In the genomic region with DNA sequence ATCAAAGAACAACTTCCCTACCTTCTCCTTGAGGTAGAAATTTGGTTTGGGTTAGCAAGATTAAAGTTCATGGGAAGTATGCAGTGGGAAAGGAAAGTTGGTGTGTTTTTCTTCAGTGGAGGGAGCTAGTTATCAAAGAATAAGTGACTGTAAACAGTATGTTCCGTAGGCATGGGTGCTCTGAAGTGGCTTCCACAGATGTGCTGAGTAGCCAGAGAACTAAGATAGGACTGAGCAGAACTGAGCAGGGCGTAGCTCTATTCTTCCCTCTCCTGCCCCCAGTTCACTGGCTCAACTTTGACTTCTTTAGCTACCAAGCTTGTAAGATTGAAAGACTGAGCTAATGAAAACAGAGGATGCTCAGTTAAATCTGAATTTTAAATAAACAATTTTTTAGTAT, we compare ENCODE assay signal across 2 cellular contexts.
TF ChIP-seq lines count a peak whose summit lies in the region.

No MANE protein-coding gene starts in this region.

TF ChIP-seq in H1, 55 proteins besides CTCF, POLR2A, EP300 and RAD21:
- TF ChIP-seq SIN3A (conservative IDR thresholded peaks at IDR 0.05 in 1 of 2, IDR thresholded peaks at IDR 0.05 in 1 of 2; ENCODE audit: low read depth in 1 of 2, low read length in 2 of 2), result no peak
- TF ChIP-seq GTF2F1 (IDR thresholded peaks at IDR 0.05; ENCODE audit: borderline replicate concordance, low read depth, low read length), result no peak
- TF ChIP-seq ZNF274 (IDR thresholded peaks at IDR 0.05; ENCODE audit: borderline replicate concordance, extremely low read depth, low read length), result no peak
- no peak for TF ChIP-seq JUND (IDR thresholded peaks at IDR 0.05; ENCODE audit: low read length)
- no peak for TF ChIP-seq RFX5 (IDR thresholded peaks at IDR 0.05; ENCODE audit: borderline replicate concordance, low read depth, low read length)
- no peak for TF ChIP-seq HDAC2 (IDR thresholded peaks at IDR 0.05; ENCODE audit: borderline replicate concordance in 1 of 2, low read depth in 2 of 2, low read length in 2 of 2)

TF ChIP-seq in HepG2, 621 proteins besides CTCF, POLR2A, EP300 and RAD21:
- TF ChIP-seq ZKSCAN1 (IDR thresholded peaks at IDR 0.05; ENCODE audit: low read length) (no peak), UBTF (CRISPR knock-in tag; IDR thresholded peaks at IDR 0.05) (no peak), ZBED4 (CRISPR knock-in tag; IDR thresholded peaks at IDR 0.05; ENCODE audit: borderline replicate concordance) (no peak), CENPT (CRISPR knock-in tag; IDR thresholded peaks at IDR 0.05; ENCODE audit: low read depth) (no peak), ZNF776 (CRISPR knock-in tag; IDR thresholded peaks at IDR 0.05) (no peak), ATM (IDR thresholded peaks at IDR 0.05; ENCODE audit: borderline replicate concordance) (no peak), NPAS2 (CRISPR knock-in tag; IDR thresholded peaks at IDR 0.05; ENCODE audit: borderline replicate concordance) (no peak), ISL2 (CRISPR knock-in tag; IDR thresholded peaks at IDR 0.05) (no peak), MAFG (CRISPR knock-in tag; IDR thresholded peaks at IDR 0.05) (no peak)
- TF ChIP-seq, protein P1, sequence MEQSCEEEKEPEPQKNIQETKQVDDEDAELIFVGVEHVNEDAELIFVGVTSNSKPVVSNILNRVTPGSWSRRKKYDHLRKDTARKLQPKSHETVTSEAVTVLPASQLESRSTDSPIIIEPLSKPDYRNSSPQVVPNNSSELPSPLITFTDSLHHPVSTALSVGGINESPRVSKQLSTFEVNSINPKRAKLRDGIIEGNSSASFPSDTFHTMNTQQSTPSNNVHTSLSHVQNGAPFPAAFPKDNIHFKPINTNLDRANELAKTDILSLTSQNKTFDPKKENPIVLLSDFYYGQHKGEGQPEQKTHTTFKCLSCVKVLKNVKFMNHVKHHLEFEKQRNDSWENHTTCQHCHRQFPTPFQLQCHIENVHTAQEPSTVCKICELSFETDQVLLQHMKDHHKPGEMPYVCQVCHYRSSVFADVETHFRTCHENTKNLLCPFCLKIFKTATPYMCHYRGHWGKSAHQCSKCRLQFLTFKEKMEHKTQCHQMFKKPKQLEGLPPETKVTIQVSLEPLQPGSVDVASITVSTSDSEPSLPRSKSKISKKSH (CRISPR knock-in tag; IDR thresholded peaks at IDR 0.05; ENCODE audit: borderline replicate concordance), result no peak
- TF ChIP-seq, protein P2, sequence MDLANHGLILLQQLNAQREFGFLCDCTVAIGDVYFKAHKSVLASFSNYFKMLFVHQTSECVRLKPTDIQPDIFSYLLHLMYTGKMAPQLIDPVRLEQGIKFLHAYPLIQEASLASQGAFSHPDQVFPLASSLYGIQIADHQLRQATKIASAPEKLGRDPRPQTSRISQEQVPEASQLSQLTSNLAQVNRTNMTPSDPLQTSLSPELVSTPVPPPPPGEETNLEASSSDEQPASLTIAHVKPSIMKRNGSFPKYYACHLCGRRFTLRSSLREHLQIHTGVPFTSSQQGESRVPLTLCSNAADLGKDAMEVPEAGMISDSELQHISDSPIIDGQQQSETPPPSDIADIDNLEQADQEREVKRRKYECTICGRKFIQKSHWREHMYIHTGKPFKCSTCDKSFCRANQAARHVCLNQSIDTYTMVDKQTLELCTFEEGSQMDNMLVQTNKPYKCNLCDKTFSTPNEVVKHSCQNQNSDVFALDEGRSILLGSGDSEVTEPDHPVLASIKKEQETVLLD (CRISPR knock-in tag; IDR thresholded peaks at IDR 0.05; ENCODE audit: low read depth), result no peak
